ENCODE assay signal across 13 cellular contexts in genomic region chr1:211843018-211843417, GRCh38. TPM values are rescaled to one million over a fixed set of nuclear protein-coding genes. Genes with fewer than 3 reads are reported as not detected.
A peak's percentile ranks its signal among the peaks of the same experiment; 100 is the strongest.
DNase-seq lines count a peak whose midpoint lies in the region; ATAC-seq and TF ChIP-seq lines count a peak whose summit lies in the region.
"Had no signal": no experiment of that assay in that cellular context is flagged by ENCODE, and none has a peak within 500 bp of the region (broad histone marks: within the 10 kb centered on the region; RNA-seq: fewer than 3 reads in every experiment).

No MANE protein-coding gene starts in this region.

- CTCF ChIA-PET in CD8-positive, alpha-beta T cell (lab: Charles Lee): interaction anchor here (1.0 kb wide), 1 partner anchor 145 kb away, joined by 3 read pairs; no protein-coding TSS in a partner anchor
- CTCF ChIA-PET in HEK293 (lab: Yijun Ruan, JAX): interaction anchor here (0.6 to 1.4 kb wide), 3 partner anchors 11 to 192 kb away, joined by 3 read pairs; no protein-coding TSS in a partner anchor

- H3K27ac Mint-ChIP-seq in CD8-positive, alpha-beta T cell: peak overlapping the region; percentile 76
- H3K27ac Mint-ChIP-seq in activated naive CD8-positive, alpha-beta T cell treated with anti-CD3 and anti-CD28 coated beads for 36 hours: peak overlapping the region; percentile 70

- H4K91ac ChIP-seq in mesenchymal stem cell (ENCODE audit: low read length): no peak overlapping the region

- peak overlapping the region; percentile 19 for H3K27ac ChIP-seq in CD8-positive, alpha-beta T cell (ENCODE audit: low read depth, low read length)
- no peak overlapping the region for H3K27ac ChIP-seq in HEK293 (ENCODE audit: extremely low read depth, low read depth, low read length)
- no peak overlapping the region for H3K27ac ChIP-seq in mesenchymal stem cell (ENCODE audit: low read length, poor library complexity, severe bottlenecking)
- H3K27ac ChIP-seq: pancreas, stomach had no signal

- no peak for TF ChIP-seq CTCF in CD8-positive, alpha-beta T cell (IDR thresholded peaks at IDR 0.05)
- TF ChIP-seq CTCF in HEK293 (tag by site-specific recombination; IDR thresholded peaks at IDR 0.05): no peak

- H3K9me3 Mint-ChIP-seq in CD8-positive, alpha-beta T cell: peaks cover under 1% of the 10 kb centered on the region
- H3K9me3 Mint-ChIP-seq in activated naive CD8-positive, alpha-beta T cell treated with anti-CD3 and anti-CD28 coated beads for 36 hours: no peaks in the 10 kb centered on the region

- ATAC-seq in CD8-positive, alpha-beta T cell: no peak
- ATAC-seq in esophagus mucosa: no peak

- peaks cover 21% of the 10 kb centered on the region for H3K4me1 Mint-ChIP-seq in CD8-positive, alpha-beta T cell (ENCODE audit: low read depth)
- H3K4me1 Mint-ChIP-seq in activated naive CD8-positive, alpha-beta T cell treated with anti-CD3 and anti-CD28 coated beads for 36 hours: peaks cover 22% of the 10 kb centered on the region

- H4K8ac ChIP-seq in mesenchymal stem cell (ENCODE audit: low read length): no peak overlapping the region

- no peak overlapping the region for H3K4ac ChIP-seq in mesenchymal stem cell (ENCODE audit: low read depth in 1 of 2, low read length in 2 of 2)

- no peaks in the 10 kb centered on the region for H3K27me3 Mint-ChIP-seq in CD8-positive, alpha-beta T cell (ENCODE audit: low read depth)
- no peaks in the 10 kb centered on the region for H3K27me3 Mint-ChIP-seq in activated naive CD8-positive, alpha-beta T cell treated with anti-CD3 and anti-CD28 coated beads for 36 hours

- no peak overlapping the region for H2AK5ac ChIP-seq in mesenchymal stem cell (ENCODE audit: low read length, severe bottlenecking)

- no peak overlapping the region for H3K4me3 ChIP-seq in CD8-positive, alpha-beta T cell (ENCODE audit: low read depth, low read length)
- no peak overlapping the region for H3K4me3 ChIP-seq in HEK293 (ENCODE audit: low read depth, low read length)
- H3K4me3 ChIP-seq in mesenchymal stem cell (ENCODE audit: insufficient read depth in 1 of 2, low read depth in 1 of 2, low read length in 2 of 2): no peak overlapping the region
- H3K4me3 ChIP-seq: pancreas, stomach had no signal

- no peaks in the 10 kb centered on the region for H3K36me3 ChIP-seq in CD8-positive, alpha-beta T cell (ENCODE audit: insufficient read depth, low read length)
- H3K36me3 ChIP-seq in HEK293 (ENCODE audit: control insufficient read depth in 2 of 2, insufficient read depth in 1 of 2, low read length in 2 of 2) (no peaks in the 10 kb centered on the region), mesenchymal stem cell (ENCODE audit: control insufficient read depth in 1 of 2, insufficient read depth in 2 of 2, low read depth in 1 of 2, low read length in 2 of 2) (no peaks in the 10 kb centered on the region)
- H3K36me3 ChIP-seq: pancreas, stomach had no signal

- H3K18ac ChIP-seq in mesenchymal stem cell (ENCODE audit: low read depth in 1 of 2, low read length in 2 of 2): no peak overlapping the region

- H3K23ac ChIP-seq in mesenchymal stem cell (ENCODE audit: low read length in 2 of 2): no peak overlapping the region

- H3K4me3 Mint-ChIP-seq in CD8-positive, alpha-beta T cell: peak overlapping the region; percentile 51
- no peak overlapping the region for H3K4me3 Mint-ChIP-seq in activated naive CD8-positive, alpha-beta T cell treated with anti-CD3 and anti-CD28 coated beads for 36 hours

- H2BK5ac ChIP-seq in mesenchymal stem cell (ENCODE audit: low read depth, low read length, poor library complexity, severe bottlenecking): no peak overlapping the region

- H3K14ac ChIP-seq in mesenchymal stem cell (ENCODE audit: low read length in 2 of 2): no peak overlapping the region

- no peak overlapping the region for H2AFZ ChIP-seq in mesenchymal stem cell (ENCODE audit: low read depth, low read length)

- no peaks in the 10 kb centered on the region for H3K79me1 ChIP-seq in mesenchymal stem cell (replicated peaks; ENCODE audit: low read length, poor library complexity, severe bottlenecking)

- no peak overlapping the region for H3K9ac ChIP-seq in mesenchymal stem cell (ENCODE audit: low read length)

- no peak overlapping the region for H2BK15ac ChIP-seq in mesenchymal stem cell (ENCODE audit: low read depth, poor library complexity, severe bottlenecking)

- no peak for DNase-seq in CD8-positive, alpha-beta T cell
- no peak for DNase-seq in activated naive CD8-positive, alpha-beta T cell treated with anti-CD3 and anti-CD28 coated beads for 36 hours
- peak; percentile 14 for DNase-seq in mesenchymal stem cell
- no peak for DNase-seq in cardiac septum (ENCODE audit: low spot score)
- DNase-seq in COLO829 (ENCODE audit: low spot score): no peak
- DNase-seq: activated CD4-positive, alpha-beta T cell treated with anti-CD3 and anti-CD28 coated beads, Interleukin-2, amount 50 U/mL, for 4 hours; glutamatergic neuron; NCI-H2029; pancreas; stimulated activated CD4-positive, alpha-beta T cell treated with anti-CD3 and anti-CD28 coated beads, Interleukin-4, amount 100 ng/mL, for 1 hour; stomach had no signal

- no peaks in the 10 kb centered on the region for H3K9me3 ChIP-seq in CD8-positive, alpha-beta T cell (ENCODE audit: low read length)
- no peaks in the 10 kb centered on the region for H3K9me3 ChIP-seq in HEK293 (ENCODE audit: control insufficient read depth, insufficient read depth, low read depth, low read length)
- no peaks in the 10 kb centered on the region for H3K9me3 ChIP-seq in mesenchymal stem cell (ENCODE audit: control insufficient read depth, low read length)
- H3K9me3 ChIP-seq: pancreas, stomach had no signal

- H3K36me3 Mint-ChIP-seq in CD8-positive, alpha-beta T cell: no peaks in the 10 kb centered on the region
- H3K36me3 Mint-ChIP-seq in activated naive CD8-positive, alpha-beta T cell treated with anti-CD3 and anti-CD28 coated beads for 36 hours: no peaks in the 10 kb centered on the region

- H3K4me2 ChIP-seq in mesenchymal stem cell (ENCODE audit: low read length, poor library complexity, severe bottlenecking): no peak overlapping the region

- intact Hi-C loops in CD8-positive, alpha-beta T cell (cut with DNase I, micrococcal nuclease): no loop called here
- intact Hi-C loops in cardiac septum (cut with DNase I): no loop called here

- H2BK12ac ChIP-seq in mesenchymal stem cell (ENCODE audit: low read length in 2 of 2): no peak overlapping the region

- POLR2A ChIA-PET in CD8-positive, alpha-beta T cell (lab: Charles Lee): interaction anchor here (0.6 kb wide), 1 partner anchor 48 kb away, joined by 3 read pairs; no protein-coding TSS in a partner anchor
- POLR2A ChIA-PET in HEK293 (lab: Yijun Ruan, JAX): no interaction called here

- H2BK120ac ChIP-seq in mesenchymal stem cell (ENCODE audit: low read depth, low read length): no peak overlapping the region

- no peaks in the 10 kb centered on the region for H3K27me3 ChIP-seq in CD8-positive, alpha-beta T cell (ENCODE audit: insufficient read depth, low read length)
- H3K27me3 ChIP-seq in mesenchymal stem cell (ENCODE audit: control insufficient read depth in 1 of 2, insufficient read depth in 1 of 2, low read length in 2 of 2): peaks cover 0 to 15% of the 10 kb centered on the region in 2 experiments
- H3K27me3 ChIP-seq: pancreas, stomach had no signal

- peaks cover 16% of the 10 kb centered on the region for H3K4me1 ChIP-seq in CD8-positive, alpha-beta T cell (ENCODE audit: insufficient read depth, low read length)
- no peaks in the 10 kb centered on the region for H3K4me1 ChIP-seq in HEK293 (ENCODE audit: control insufficient read depth, insufficient read depth, low read length)
- no peaks in the 10 kb centered on the region for H3K4me1 ChIP-seq in mesenchymal stem cell (ENCODE audit: control insufficient read depth, insufficient read depth, low read depth, low read length)
- H3K4me1 ChIP-seq: pancreas had no signal

TF ChIP-seq in HEK293, 187 proteins besides CTCF, POLR2A, EP300 and RAD21:
- TF ChIP-seq PRDM1 (tag by site-specific recombination; IDR thresholded peaks at IDR 0.05): peak; percentile 96
- TF ChIP-seq ZXDB (tag by site-specific recombination; IDR thresholded peaks at IDR 0.05): no peak

RNA-seq across cellular contexts. Expression of gene LPGAT1, which starts 12.5 kb away (rescaled TPM):
- total RNA-seq in CD8-positive, alpha-beta T cell: 10 to 100 TPM; 17.9 to 19.1 TPM
- total RNA-seq in activated naive CD8-positive, alpha-beta T cell treated with anti-CD3 and anti-CD28 coated beads for 36 hours: 10 to 100 TPM; 18.1 to 22.1 TPM
- 19.9 TPM for polyA plus RNA-seq in mesenchymal stem cell (2013, experiment 1 of 2)
- polyA plus RNA-seq in mesenchymal stem cell (2013, experiment 2 of 2): 20.2 TPM
- total RNA-seq in esophagus mucosa: 17.1 TPM
- 43.4 TPM for total RNA-seq in cardiac septum
